Comparison of ENCODE assay signal across 17 cellular contexts in the genomic region with DNA sequence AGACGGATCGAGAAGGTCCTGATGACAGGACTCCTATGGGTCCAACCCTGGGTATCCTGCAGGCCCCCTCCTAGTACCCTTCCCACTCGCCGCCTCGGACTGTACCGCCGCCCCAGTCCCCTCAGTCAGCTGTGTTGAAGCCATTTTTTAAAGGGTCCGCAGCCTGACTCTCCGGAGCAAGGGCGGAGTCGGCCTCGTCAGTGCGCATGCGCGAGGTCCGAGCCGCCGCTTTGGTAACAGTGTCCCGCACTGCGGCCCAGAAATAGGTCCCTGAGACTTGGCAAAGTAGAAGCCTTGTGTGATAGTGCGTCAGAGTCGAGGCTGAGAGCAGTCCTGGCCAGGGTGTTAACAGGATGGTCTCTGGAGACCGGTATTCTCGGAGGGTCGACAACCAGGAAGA.
DNase-seq lines count a peak whose midpoint lies in the region; ATAC-seq and TF ChIP-seq lines count a peak whose summit lies in the region.
"Had no signal": no experiment of that assay in that cellular context is flagged by ENCODE, and none has a peak within 500 bp of the region (broad histone marks: within the 10 kb centered on the region; RNA-seq: fewer than 3 reads in every experiment).

No MANE protein-coding gene starts in this region.

- no peak overlapping the region for H3K27ac ChIP-seq in vagina
- H3K27ac ChIP-seq: 22Rv1, SJSA1 had no signal

- TF ChIP-seq POLR2A in vagina (IDR thresholded peaks at IDR 0.05) = no peak

- no peak overlapping the region for H3K4me3 ChIP-seq in vagina
- H3K4me3 ChIP-seq: HAP-1, SJSA1 had no signal

- intact Hi-C loops in vagina (cut with DNase I) = no loop called here

- H3K4me1 ChIP-seq in vagina = no peaks in the 10 kb centered on the region
- H3K4me1 ChIP-seq: BE2C, HAP-1, SJSA1 had no signal

- no peaks in the 10 kb centered on the region for H3K9me3 ChIP-seq in vagina
- H3K9me3 ChIP-seq: BE2C, HAP-1, SJSA1 had no signal

- no peak for TF ChIP-seq CTCF in vagina (IDR thresholded peaks at IDR 0.05)

- DNase-seq in DMS53 (lab: John Stamatoyannopoulos, UW) (peak; percentile 69), DMS53 treated with DMSO at 0.1 percent for 48 hours (lab: John Stamatoyannopoulos, UW; ENCODE audit: unreplicated experiment) (no peak), HuH-7 (ENCODE audit: low spot score) (peak; percentile 38), RPMI8226 (peak; percentile 22), mesenteric fat pad (ENCODE audit: low spot score) (peak; percentile 75), NCI-H1930 (lab: John Stamatoyannopoulos, UW) (no peak), vagina (ENCODE audit: extremely low spot score in 2 of 2) (no peak)
- DNase-seq: BE2C; CD4-positive, alpha-beta T cell; DMS79; MV-4-11; NCI-H1436; NCI-H446 treated with DMSO at 0.1 percent for 48 hours had no signal

- H3K36me3 ChIP-seq in vagina = no peaks in the 10 kb centered on the region
- H3K36me3 ChIP-seq: BE2C, HAP-1, SJSA1 had no signal

- ATAC-seq in GM21526 (IDR thresholded peaks at IDR 0.05; ENCODE audit: low FRiP score, unreplicated experiment) = no peak

- no peaks in the 10 kb centered on the region for H3K27me3 ChIP-seq in vagina
- H3K27me3 ChIP-seq: BE2C, SJSA1 had no signal

Comparison
In these comparisons a context has a peak if more than half of its experiments do, and no peak if none do; other contexts are left out.
1. DNase-seq: peak in DMS53 (single experiment), HuH-7 (single experiment), RPMI8226 (single experiment) and mesenteric fat pad (single experiment); none in DMS53 treated with DMSO at 0.1 percent for 48 hours (single experiment), NCI-H1930 (0 of 2) and vagina (0 of 2).